In the genomic region with DNA sequence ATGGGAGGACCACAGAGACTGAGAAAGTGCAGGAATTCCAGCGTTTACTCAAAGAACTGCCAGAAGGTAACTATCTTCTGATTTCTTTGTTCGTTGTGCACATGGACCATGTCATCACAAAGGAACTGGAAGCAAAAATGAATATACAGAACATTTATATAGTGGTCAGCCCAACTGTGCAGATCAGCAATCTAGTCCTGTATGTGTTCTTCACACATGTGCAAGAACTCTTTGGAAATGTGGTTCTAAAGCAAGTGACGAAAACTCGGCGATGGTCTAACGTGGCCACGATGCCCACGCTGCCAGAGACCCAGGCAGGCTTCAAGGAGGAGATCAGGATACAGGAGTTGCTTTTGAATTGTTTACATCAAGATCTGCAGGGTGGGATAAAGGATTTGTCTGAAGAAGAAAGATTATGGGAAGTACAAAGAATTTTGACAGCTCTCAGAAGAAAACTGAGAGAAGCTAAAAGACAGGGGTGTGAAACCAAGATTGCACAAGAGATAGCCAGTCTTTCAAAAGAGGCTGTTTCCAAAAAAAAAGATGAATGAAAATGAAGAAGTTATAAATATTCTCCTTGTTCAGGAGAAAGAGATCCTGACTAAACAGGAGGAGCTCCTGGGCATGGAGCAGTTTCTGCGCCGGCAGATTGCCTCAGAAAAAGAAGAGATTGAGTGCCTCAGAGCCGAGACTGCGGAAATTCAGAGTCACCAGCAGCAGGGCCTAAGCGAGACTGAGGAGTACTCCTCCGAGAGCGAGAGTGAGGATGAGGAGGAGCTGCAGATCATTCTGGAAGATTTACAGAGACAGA, we compare ENCODE assay signal across 1 cellular context.
TF ChIP-seq lines count a peak whose summit lies in the region.

No MANE protein-coding gene starts in this region.

TF ChIP-seq in IMR-90, 13 proteins besides CTCF, POLR2A, EP300 and RAD21:
- TF ChIP-seq MXI1 (IDR thresholded peaks at IDR 0.05; ENCODE audit: borderline replicate concordance, low read depth, low read length) (no peak), CEBPB (IDR thresholded peaks at IDR 0.05; ENCODE audit: low read depth, low read length) (0 out of 2 replicates have a peak, but pooled peaks have one; percentile 33)
